Comparison of ENCODE assay signal across 8 cellular contexts in genomic region chr1:180155202-180155682, GRCh38. TPM values are rescaled to one million over a fixed set of nuclear protein-coding genes. Genes with fewer than 3 reads are reported as not detected.
DNase-seq lines count a peak whose midpoint lies in the region; ATAC-seq and TF ChIP-seq lines count a peak whose summit lies in the region.

No MANE protein-coding gene starts in this region.

- H3K4me1 ChIP-seq in ES-I3 (ENCODE audit: insufficient read depth, low read length): peaks cover 11% of the 10 kb centered on the region; the same call in 1 of the 2 replicates
- H3K4me1 ChIP-seq in parathyroid adenoma: no peaks in the 10 kb centered on the region

- H3K36me3 Mint-ChIP-seq in IgD-negative memory B cell: peaks cover 2% of the 10 kb centered on the region
- H3K36me3 Mint-ChIP-seq in glutamatergic neuron (ENCODE audit: unreplicated experiment): no peaks in the 10 kb centered on the region

- H3K4me3 Mint-ChIP-seq in IgD-negative memory B cell (peak overlapping the region; percentile 80 to 97 (median 92)), glutamatergic neuron (ENCODE audit: unreplicated experiment) (peak overlapping the region; percentile 89)

- H3K4me1 Mint-ChIP-seq in IgD-negative memory B cell (peaks cover 7 to 25% (median 22%) of the 10 kb centered on the region in 3 donors), glutamatergic neuron (ENCODE audit: low read depth, unreplicated experiment) (peaks cover 12% of the 10 kb centered on the region)

- H3K27ac Mint-ChIP-seq in IgD-negative memory B cell (peak overlapping the region; percentile 66 to 82 (median 81)), glutamatergic neuron (ENCODE audit: unreplicated experiment) (peak overlapping the region; percentile 81)

- peak overlapping the region; percentile 71 for H3K9ac ChIP-seq in ES-I3 (ENCODE audit: low read depth, low read length)
- peak overlapping the region; percentile 53 for H3K9ac ChIP-seq in parathyroid adenoma

- H3K9me3 Mint-ChIP-seq in IgD-negative memory B cell (no peaks in the 10 kb centered on the region), glutamatergic neuron (ENCODE audit: unreplicated experiment) (peaks cover 2% of the 10 kb centered on the region)

- H3K27me3 ChIP-seq in parathyroid adenoma (ENCODE audit: control insufficient read depth, insufficient read depth, low read length): no peaks in the 10 kb centered on the region

- no peaks in the 10 kb centered on the region for H3K27me3 Mint-ChIP-seq in IgD-negative memory B cell
- peaks cover 11% of the 10 kb centered on the region for H3K27me3 Mint-ChIP-seq in glutamatergic neuron (ENCODE audit: unreplicated experiment)

- DNase-seq in activated T-cell treated with anti-CD3 and anti-CD28 coated beads for 4 hours (peak; percentile 9), glutamatergic neuron (peak; percentile 45), NCI-H1048 (lab: John Stamatoyannopoulos, UW) (no peak)

- H3K36me3 ChIP-seq in ES-I3 (ENCODE audit: insufficient read depth, low read length) (no peaks in the 10 kb centered on the region), parathyroid adenoma (ENCODE audit: control insufficient read depth, insufficient read depth, low read length) (no peaks in the 10 kb centered on the region)

- no peak for ATAC-seq in HG02852 (IDR thresholded peaks at IDR 0.05; ENCODE audit: unreplicated experiment)
- no peak for ATAC-seq in GM21390 (IDR thresholded peaks at IDR 0.05; ENCODE audit: unreplicated experiment)

- peak overlapping the region; percentile 85 for H2AFZ ChIP-seq in parathyroid adenoma

- H3K9me3 ChIP-seq in ES-I3 (ENCODE audit: control insufficient read depth, insufficient read depth, low read length): no peaks in the 10 kb centered on the region
- H3K9me3 ChIP-seq in parathyroid adenoma (ENCODE audit: control insufficient read depth, low read length): no peaks in the 10 kb centered on the region

- TF ChIP-seq CTCF in glutamatergic neuron (IDR thresholded peaks at IDR 0.05; ENCODE audit: partially characterized antibody, unreplicated experiment) (no peak), parathyroid adenoma (IDR thresholded peaks at IDR 0.05) (no peak)

- peak overlapping the region; percentile 47 for H3K27ac ChIP-seq in parathyroid adenoma

- H3K4me2 ChIP-seq in parathyroid adenoma (ENCODE audit: low read length): peak overlapping the region; percentile 88

- no peaks in the 10 kb centered on the region for H3K79me2 ChIP-seq in parathyroid adenoma

- peak overlapping the region; percentile 90 for H3K4me3 ChIP-seq in parathyroid adenoma (ENCODE audit: low read depth, low read length)

RNA-seq across cellular contexts. Expression of gene QSOX1, which starts 0.6 kb away (rescaled TPM):
- 10.4 TPM for polyA plus RNA-seq in IgD-negative memory B cell
- 46.1 TPM for total RNA-seq in glutamatergic neuron (ENCODE audit: unreplicated experiment)
